In genomic region chr3:108548304-108548703, GRCh38 we compare ENCODE assay signal across 34 cellular contexts. TPM values are rescaled to one million over a fixed set of nuclear protein-coding genes. Genes with fewer than 3 reads are reported as not detected.
A peak's percentile ranks its signal among the peaks of the same experiment; 100 is the strongest.
DNase-seq lines count a peak whose midpoint lies in the region; ATAC-seq lines count a peak whose summit lies in the region.
"Had no signal": no experiment of that assay in that cellular context is flagged by ENCODE, and none has a peak within 500 bp of the region (broad histone marks: within the 10 kb centered on the region; RNA-seq: fewer than 3 reads in every experiment).

No MANE protein-coding gene starts in this region.

- H3K4me1 Mint-ChIP-seq in stimulated activated naive B cell treated with anti-CD40 and anti-IgM and Interleukin-4, amounts not matched to agents 10 μg/mL and 1 μg/mL and 100 μg/mL, for 72 hours, result peaks cover 7 to 10% of the 10 kb centered on the region in 2 donors

- no peaks in the 10 kb centered on the region for H4K20me1 ChIP-seq in GM23248 (ENCODE audit: insufficient read depth)

- H3K79me2 ChIP-seq in GM23248 (ENCODE audit: insufficient read depth), result no peaks in the 10 kb centered on the region

- no peak overlapping the region for H3K27ac ChIP-seq in GM23248
- H3K27ac ChIP-seq: brain microvascular endothelial cell, gastroesophageal sphincter, lower lobe of right lung, upper lobe of left lung had no signal

- no peaks in the 10 kb centered on the region for H3K27me3 ChIP-seq in GM23248 (replicated peaks; ENCODE audit: insufficient read depth)
- H3K27me3 ChIP-seq: brain microvascular endothelial cell, gastroesophageal sphincter, upper lobe of left lung had no signal

- H3K9ac ChIP-seq in GM23248, result no peak overlapping the region

- H3K9me3 ChIP-seq in GM23248 (ENCODE audit: low read depth), result no peaks in the 10 kb centered on the region
- H3K9me3 ChIP-seq: gastroesophageal sphincter, lower lobe of right lung, upper lobe of left lung had no signal

- H3K36me3 Mint-ChIP-seq in stimulated activated naive B cell treated with anti-CD40 and anti-IgM and Interleukin-4, amounts not matched to agents 10 μg/mL and 1 μg/mL and 100 μg/mL, for 72 hours, result peaks cover 10 to 24% of the 10 kb centered on the region in 2 donors
- H3K36me3 Mint-ChIP-seq: natural killer cell had no signal

- H2AFZ ChIP-seq in GM23248, result no peak overlapping the region
- H2AFZ ChIP-seq: GM23338 had no signal

- in situ Hi-C loops in GM23248 (cut with MboI), result no loop called here

- H3K4me3 Mint-ChIP-seq in stimulated activated naive B cell treated with anti-CD40 and anti-IgM and Interleukin-4, amounts not matched to agents 10 μg/mL and 1 μg/mL and 100 μg/mL, for 72 hours, result no peak overlapping the region
- H3K4me3 Mint-ChIP-seq: activated CD4-positive, alpha-beta T cell treated with anti-CD3 and anti-CD28 coated beads for 36 hours; activated CD8-positive, alpha-beta T cell treated with anti-CD3 and anti-CD28 coated beads, Interleukin-2, amount 10 ng/mL, durations not matched to agents 7 days and 5 days; CD4-positive, CD25-positive, alpha-beta regulatory T cell; GM23338; natural killer cell; stimulated activated effector memory CD8-positive, alpha-beta T cell treated with anti-CD3 and anti-CD28 coated beads, Interleukin-12 subunit alpha, Interleukin-12 subunit beta, amount 100 ng/mL, for 72 hours; T-helper 2 cell treated with Interferon-gamma antibody and Interleukin-4, amounts not matched to agents 5 μg/mL and 100 μg/mL, for 36 hours had no signal

- H3F3A ChIP-seq in GM23248 (ENCODE audit: insufficient read depth), result no peaks in the 10 kb centered on the region

- H3K9me3 Mint-ChIP-seq in stimulated activated naive B cell treated with anti-CD40 and anti-IgM and Interleukin-4, amounts not matched to agents 10 μg/mL and 1 μg/mL and 100 μg/mL, for 72 hours, result no peaks in the 10 kb centered on the region
- H3K9me3 Mint-ChIP-seq: activated T-helper 2 cell treated with anti-CD3 and anti-CD28 coated beads, Interferon-gamma antibody, Interleukin-2, Interleukin-4, amounts not matched to agents 10 μg/mL and 5 μg/mL and 100 μg/mL, durations not matched to agents 14 hours and 24 hours and 36 hours; CD4-positive, CD25-positive, alpha-beta regulatory T cell; GM23338; natural killer cell; stimulated activated effector memory CD8-positive, alpha-beta T cell treated with anti-CD3 and anti-CD28 coated beads, Interleukin-12 subunit alpha, Interleukin-12 subunit beta, amount 100 ng/mL, for 72 hours; T-helper 2 cell treated with Interferon-gamma antibody and Interleukin-4, amounts not matched to agents 5 μg/mL and 100 μg/mL, for 36 hours had no signal

- no peaks in the 10 kb centered on the region for H3K27me3 Mint-ChIP-seq in stimulated activated naive B cell treated with anti-CD40 and anti-IgM and Interleukin-4, amounts not matched to agents 10 μg/mL and 1 μg/mL and 100 μg/mL, for 72 hours
- H3K27me3 Mint-ChIP-seq: activated CD4-positive, alpha-beta T cell treated with anti-CD3 and anti-CD28 coated beads for 36 hours; CD4-positive, CD25-positive, alpha-beta regulatory T cell had no signal

- peaks cover 8% of the 10 kb centered on the region for H3K4me1 ChIP-seq in GM23248 (ENCODE audit: insufficient read depth)
- H3K4me1 ChIP-seq: upper lobe of left lung had no signal

- H3K9me2 ChIP-seq in GM23248 (ENCODE audit: insufficient read depth), result no peaks in the 10 kb centered on the region

- whole genome bisulfite sequencing in GM23248 (ENCODE audit: low coverage in 1 of 2, low lambda C conversion rate in 2 of 2, missing lambda C conversion rate in 2 of 2), 2 experiments, result 100% methylated on average over 1 of the region's 1 CpG

- ATAC-seq in stimulated activated naive B cell treated with anti-CD40 and anti-IgM and Interleukin-4, amounts not matched to agents 10 μg/mL and 1 μg/mL and 100 μg/mL, for 72 hours (replicated peaks), result no peak
- no peak for ATAC-seq in HG02938 (IDR thresholded peaks at IDR 0.05; ENCODE audit: unreplicated experiment)
- ATAC-seq: activated CD4-positive, alpha-beta T cell treated with anti-CD3 and anti-CD28 coated beads for 36 hours; activated CD8-positive, alpha-beta T cell treated with anti-CD3 and anti-CD28 coated beads, Interleukin-2, amount 10 ng/mL, durations not matched to agents 7 days and 5 days; gastroesophageal sphincter; GM23338; lower lobe of right lung; natural killer cell; Right ventricle myocardium inferior; stimulated activated effector memory CD8-positive, alpha-beta T cell treated with anti-CD3 and anti-CD28 coated beads, Interleukin-12 subunit alpha, Interleukin-12 subunit beta, amount 100 ng/mL, for 72 hours had no signal

- H3K4me3 ChIP-seq in GM23248, result no peak overlapping the region
- H3K4me3 ChIP-seq: gastroesophageal sphincter, GM23338, lower lobe of right lung, upper lobe of left lung had no signal

- H3K4me2 ChIP-seq in GM23248 (ENCODE audit: unreplicated experiment), result no peak overlapping the region
- H3K4me2 ChIP-seq: GM23338 had no signal

- H3K36me3 ChIP-seq in GM23248 (ENCODE audit: low read depth), result no peaks in the 10 kb centered on the region
- H3K36me3 ChIP-seq: brain microvascular endothelial cell, gastroesophageal sphincter, lower lobe of right lung, upper lobe of left lung had no signal

- DNase-seq in GM23248, result peak; percentile 54
- peak; percentile 54 for DNase-seq in amniotic epithelial cell (ENCODE audit: low read depth)
- peak; percentile 32 for DNase-seq in fibroblast of peridontal ligament (ENCODE audit: extremely low read depth)
- DNase-seq in stimulated activated naive B cell treated with anti-CD40 and anti-IgM and Interleukin-4, amounts not matched to agents 10 μg/mL and 1 μg/mL and 100 μg/mL, for 72 hours, result no peak
- no peak for DNase-seq in AG20443 (ENCODE audit: low spot score)
- DNase-seq in islet precursor cell, result no peak
- DNase-seq: activated CD4-positive, alpha-beta T cell treated with anti-CD3 and anti-CD28 coated beads for 36 hours; activated CD8-positive, alpha-beta T cell treated with anti-CD3 and anti-CD28 coated beads, Interleukin-2, amount 10 ng/mL, durations not matched to agents 7 days and 5 days; activated naive CD4-positive, alpha-beta T cell treated with anti-CD3 and anti-CD28 coated beads, Interleukin-2, amount 50 U/mL, for 16 hours; AML-193; amygdala; brain microvascular endothelial cell; Calu3; CD4-positive, CD25-positive, alpha-beta regulatory T cell; DMS79 treated with DMSO at 0.1 percent for 48 hours; effector CD4-positive, alpha-beta T cell; GF-D8; KG1; lower lobe of right lung; natural killer cell; NCI-H1930; NCI-H526 treated with DMSO at 0.1 percent for 48 hours; NK-92 treated with Interleukin-12 subunit alpha and Interleukin-12 subunit beta, amount 100 ng/mL, for 24 hours; nucleus accumbens; stimulated activated CD4-positive, alpha-beta T cell treated with anti-CD3 and anti-CD28 coated beads, Interleukin-15, amount 100 ng/mL, for 24 hours; substantia nigra; upper lobe of left lung had no signal

- peak overlapping the region; percentile 47 for H3K27ac Mint-ChIP-seq in stimulated activated naive B cell treated with anti-CD40 and anti-IgM and Interleukin-4, amounts not matched to agents 10 μg/mL and 1 μg/mL and 100 μg/mL, for 72 hours
- H3K27ac Mint-ChIP-seq: activated CD4-positive, alpha-beta T cell treated with anti-CD3 and anti-CD28 coated beads for 36 hours; activated CD8-positive, alpha-beta T cell treated with anti-CD3 and anti-CD28 coated beads, Interleukin-2, amount 10 ng/mL, durations not matched to agents 7 days and 5 days; activated T-helper 2 cell treated with anti-CD3 and anti-CD28 coated beads, Interferon-gamma antibody, Interleukin-2, Interleukin-4, amounts not matched to agents 10 μg/mL and 5 μg/mL and 100 μg/mL, durations not matched to agents 14 hours and 24 hours and 36 hours; CD4-positive, CD25-positive, alpha-beta regulatory T cell; GM23338; natural killer cell; stimulated activated effector memory CD8-positive, alpha-beta T cell treated with anti-CD3 and anti-CD28 coated beads, Interleukin-12 subunit alpha, Interleukin-12 subunit beta, amount 100 ng/mL, for 72 hours; T-helper 2 cell treated with Interferon-gamma antibody and Interleukin-4, amounts not matched to agents 5 μg/mL and 100 μg/mL, for 36 hours had no signal

RNA-seq across cellular contexts. Expression of gene MYH15, which starts 37.9 kb away (rescaled TPM):
- 0.11 TPM in 1 of 2 replicates, not detected in the other for total RNA-seq in GM23248 (2014; rRNA removed; shearing (Covaris generic))
- 0.08 TPM in 1 of 2 replicates, not detected in the other for polyA plus RNA-seq in GM23248 (2016; fragmentation: Nextera tagmentation; extraction: Ambion mirVana)
- polyA plus RNA-seq: GM23338 had no signal

RNA-seq across cellular contexts. Expression of gene CIP2A, which starts 40.9 kb away (rescaled TPM):
- 13.7 and 13.9 TPM in 2 replicates for total RNA-seq in GM23248 (2014; rRNA removed; shearing (Covaris generic))
- polyA plus RNA-seq in GM23248 (2016; fragmentation: Nextera tagmentation; extraction: Ambion mirVana), result 9.7 and 10.5 TPM in 2 replicates

RNA-seq across cellular contexts. Expression of gene DZIP3, which starts 41.2 kb away (rescaled TPM):
- 3.3 and 6.5 TPM in 2 replicates for total RNA-seq in GM23248 (2014; rRNA removed; shearing (Covaris generic))
- polyA plus RNA-seq in GM23248 (2016; fragmentation: Nextera tagmentation; extraction: Ambion mirVana), result 5.0 and 5.4 TPM in 2 replicates

Comparison
In these comparisons a context has a peak if more than half of its experiments do, and no peak if none do; other contexts are left out.
1. DNase-seq: peak in GM23248 (single experiment), amniotic epithelial cell (single experiment) and fibroblast of peridontal ligament (single experiment); none in stimulated activated naive B cell treated with anti-CD40 and anti-IgM and Interleukin-4, amounts not matched to agents 10 μg/mL and 1 μg/mL and 100 μg/mL, for 72 hours (single experiment), AG20443 (single experiment) and islet precursor cell (single experiment).